In genomic region chr2:33060405-33060804, GRCh38 we compare ENCODE assay signal across 1 cellular context.
TF ChIP-seq lines count a peak whose summit lies in the region.

No MANE protein-coding gene starts in this region.

TF ChIP-seq in IMR-90, 13 proteins besides CTCF, POLR2A, EP300 and RAD21:
- TF ChIP-seq CEBPB (IDR thresholded peaks at IDR 0.05; ENCODE audit: low read depth, low read length), result no peak
- no peak for TF ChIP-seq RCOR1 (IDR thresholded peaks at IDR 0.05; ENCODE audit: insufficient replicate concordance, low read length)
- TF ChIP-seq NFE2L2 (IDR thresholded peaks at IDR 0.05; ENCODE audit: low read depth, low read length), result no peak
- no peak for TF ChIP-seq FOS (IDR thresholded peaks at IDR 0.05; ENCODE audit: low read depth, low read length)
- TF ChIP-seq SMC3 (IDR thresholded peaks at IDR 0.05; ENCODE audit: low read depth, low read length), result no peak
- no peak for TF ChIP-seq MAFK (IDR thresholded peaks at IDR 0.05; ENCODE audit: low read depth, low read length)
- no peak for TF ChIP-seq MAZ (IDR thresholded peaks at IDR 0.05; ENCODE audit: borderline replicate concordance, low read depth, low read length)
